In the genomic region with DNA sequence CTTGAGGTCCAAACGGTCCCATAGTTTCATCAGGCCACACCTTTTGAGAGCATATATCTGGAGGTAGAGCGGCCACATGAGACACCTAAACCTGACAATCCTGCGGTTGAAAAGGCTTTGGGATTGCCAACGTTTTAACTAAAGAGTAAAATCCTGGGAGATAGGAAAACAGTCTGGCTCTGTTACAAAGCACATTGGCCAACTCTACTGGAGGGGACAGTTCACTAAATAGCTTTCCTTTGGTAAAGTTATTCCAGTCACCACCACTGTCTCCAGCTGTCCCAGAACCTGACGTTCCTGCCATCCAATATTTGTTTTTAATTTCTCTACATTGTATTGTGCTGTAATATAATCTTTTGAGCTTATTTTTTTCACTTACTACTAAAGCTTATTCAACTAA, we compare ENCODE assay signal across 9 cellular contexts.
"Had no signal": no experiment of that assay in that cellular context is flagged by ENCODE, and none has a peak within 500 bp of the region (broad histone marks: within the 10 kb centered on the region; RNA-seq: fewer than 3 reads in every experiment).

No MANE protein-coding gene starts in this region.

- H3K4me3 ChIP-seq: GM23338, K562 had no signal

- ATAC-seq: GM23338, K562 had no signal

- H3K9me3 Mint-ChIP-seq: GM23338, H9 had no signal

- H3K4me3 Mint-ChIP-seq: GM23338, H9 had no signal

- DNase-seq: H9, HCEC 1CT, IMR-90, KG1 had no signal

- FAIRE-seq: H1, H54, K562 had no signal

- H2AFZ ChIP-seq: GM23338 had no signal

- H3K27ac Mint-ChIP-seq: GM23338, H9 had no signal

- H3K4me2 ChIP-seq: GM23338 had no signal

- H3K27ac ChIP-seq: HL-60 had no signal
